13 cellular contexts compared by ENCODE assay signal in the genomic region with DNA sequence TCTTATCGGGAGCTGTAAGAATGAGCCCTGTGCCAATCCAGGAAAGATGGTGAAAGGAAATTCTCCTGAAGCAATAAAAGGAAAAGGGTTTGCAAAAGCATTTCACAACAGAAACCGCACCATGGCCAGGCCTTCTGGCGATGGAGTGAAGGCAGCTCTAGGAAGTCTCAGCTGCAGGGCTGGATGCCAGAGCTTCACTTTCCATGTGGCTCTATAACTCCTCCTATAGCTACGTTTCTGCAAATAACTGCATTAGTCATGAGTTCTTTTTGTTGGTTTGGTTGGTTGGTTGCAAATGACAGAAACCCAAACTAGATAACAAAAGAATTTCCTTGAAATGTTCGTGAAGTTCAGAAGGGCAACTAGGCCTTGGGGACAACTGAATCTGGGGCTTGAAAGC.
DNase-seq lines count a peak whose midpoint lies in the region; ATAC-seq, FAIRE-seq and TF ChIP-seq lines count a peak whose summit lies in the region.
"Had no signal": no experiment of that assay in that cellular context is flagged by ENCODE, and none has a peak within 500 bp of the region (broad histone marks: within the 10 kb centered on the region; RNA-seq: fewer than 3 reads in every experiment).

No MANE protein-coding gene starts in this region.

- CTCF ChIA-PET in activated CD8-positive, alpha-beta T cell treated with anti-CD3 and anti-CD28 coated beads for 36 hours (lab: Charles Lee): interaction anchor here (0.9 to 2.5 kb wide), 9 partner anchors 11 to 295 kb away, joined by 3 to 11 read pairs (median 4); no protein-coding TSS in a partner anchor
- CTCF ChIA-PET in activated CD8-positive, alpha-beta T cell treated with anti-CD3 and anti-CD28 coated beads, Interleukin-2, amount 10 ng/mL, durations not matched to agents 7 days and 5 days (lab: Charles Lee): interaction anchor here (0.6 to 4.6 kb wide), 8 partner anchors 40 to 434 kb away, joined by 3 to 32 read pairs (median 6); no protein-coding TSS in a partner anchor

- ATAC-seq in activated CD8-positive, alpha-beta T cell treated with anti-CD3 and anti-CD28 coated beads for 36 hours: peak; percentile 17
- ATAC-seq in activated CD8-positive, alpha-beta T cell treated with anti-CD3 and anti-CD28 coated beads, Interleukin-2, amount 10 ng/mL, durations not matched to agents 7 days and 5 days: no peak
- no peak for ATAC-seq in HG02623 (IDR thresholded peaks at IDR 0.05; ENCODE audit: unreplicated experiment)

- H3K27me3 ChIP-seq in smooth muscle cell (ENCODE audit: low read depth) (no peaks in the 10 kb centered on the region), thyroid gland (no peaks in the 10 kb centered on the region)
- H3K27me3 ChIP-seq: SJCRH30, tibial nerve had no signal

- FAIRE-seq in RCC 7860 (lab: Jason Lieb, UNC): no peak

- intact Hi-C loops in activated CD8-positive, alpha-beta T cell treated with anti-CD3 and anti-CD28 coated beads for 36 hours (cut with micrococcal nuclease): loop anchor here (5.0 kb wide), 2 partner anchors 86 to 181 kb away; a partner anchor contains a TSS
- intact Hi-C loops in thyroid gland (cut with DNase I): loop anchor here (10.0 kb wide), 2 partner anchors 83 to 433 kb away; a partner anchor contains a TSS
- intact Hi-C loops in posterior vena cava (cut with DNase I): loop anchor here (5.0 to 10.0 kb wide), 3 partner anchors 196 to 433 kb away; no protein-coding TSS in a partner anchor

- no peaks in the 10 kb centered on the region for H4K20me1 ChIP-seq in smooth muscle cell (ENCODE audit: low read depth)

- peaks cover 10% of the 10 kb centered on the region for H3K4me1 Mint-ChIP-seq in activated CD8-positive, alpha-beta T cell treated with anti-CD3 and anti-CD28 coated beads for 36 hours (ENCODE audit: low read depth)
- H3K4me1 Mint-ChIP-seq in activated CD8-positive, alpha-beta T cell treated with anti-CD3 and anti-CD28 coated beads, Interleukin-2, amount 10 ng/mL, durations not matched to agents 7 days and 5 days (ENCODE audit: low read depth): peaks cover 19% of the 10 kb centered on the region

- H3K9ac ChIP-seq in smooth muscle cell (ENCODE audit: low read depth): no peak overlapping the region

- 28% methylated on average over 5 of the region's 5 CpGs for WGBS in smooth muscle cell (ENCODE audit: low lambda C conversion rate)
- 75 to 79% methylated on average over 5 of the region's 5 CpGs for WGBS in thyroid gland, 2 donors

- no peak overlapping the region for H3K4me2 ChIP-seq in smooth muscle cell

- no peak overlapping the region for H3K27ac Mint-ChIP-seq in activated CD8-positive, alpha-beta T cell treated with anti-CD3 and anti-CD28 coated beads for 36 hours
- no peak overlapping the region for H3K27ac Mint-ChIP-seq in activated CD8-positive, alpha-beta T cell treated with anti-CD3 and anti-CD28 coated beads, Interleukin-2, amount 10 ng/mL, durations not matched to agents 7 days and 5 days

- no peaks in the 10 kb centered on the region for H3K79me2 ChIP-seq in smooth muscle cell (ENCODE audit: low read depth)

- no peaks in the 10 kb centered on the region for H3K36me3 Mint-ChIP-seq in activated CD8-positive, alpha-beta T cell treated with anti-CD3 and anti-CD28 coated beads for 36 hours (ENCODE audit: low read depth)
- no peaks in the 10 kb centered on the region for H3K36me3 Mint-ChIP-seq in activated CD8-positive, alpha-beta T cell treated with anti-CD3 and anti-CD28 coated beads, Interleukin-2, amount 10 ng/mL, durations not matched to agents 7 days and 5 days (ENCODE audit: low read depth)

- H3F3A ChIP-seq in smooth muscle cell (ENCODE audit: low read depth): no peaks in the 10 kb centered on the region

- H3K36me3 ChIP-seq in smooth muscle cell (ENCODE audit: low read depth) (no peaks in the 10 kb centered on the region), thyroid gland (no peaks in the 10 kb centered on the region)
- H3K36me3 ChIP-seq: SJCRH30, tibial nerve had no signal

- no peak for TF ChIP-seq CTCF in activated CD8-positive, alpha-beta T cell treated with anti-CD3 and anti-CD28 coated beads for 36 hours (IDR thresholded peaks at IDR 0.05)
- TF ChIP-seq CTCF in epithelial cell of esophagus (IDR thresholded peaks at IDR 0.05; ENCODE audit: insufficient read depth, low read depth, low read length, missing control alignments) (no peak), smooth muscle cell (IDR thresholded peaks at IDR 0.05; ENCODE audit: borderline replicate concordance, insufficient read depth, poor library complexity, severe bottlenecking) (no peak), thyroid gland (IDR thresholded peaks at IDR 0.05) (no peak)

- no peak for DNase-seq in activated CD8-positive, alpha-beta T cell treated with anti-CD3 and anti-CD28 coated beads for 36 hours
- no peak for DNase-seq in activated CD8-positive, alpha-beta T cell treated with anti-CD3 and anti-CD28 coated beads, Interleukin-2, amount 10 ng/mL, durations not matched to agents 7 days and 5 days
- peak; percentile 46 for DNase-seq in RCC 7860 (ENCODE audit: low spot score)
- peak; percentile 82 for DNase-seq in epithelial cell of esophagus (ENCODE audit: low read depth)
- no peak for DNase-seq in smooth muscle cell (lab: John Stamatoyannopoulos, UW; ENCODE audit: unreplicated experiment)
- no peak for DNase-seq in thyroid gland
- DNase-seq in posterior vena cava (ENCODE audit: low spot score): no peak
- DNase-seq: NCI-H1694; SJCRH30; stimulated activated CD4-positive, alpha-beta T cell treated with anti-CD3 and anti-CD28 coated beads, Interleukin-4, amount 100 ng/mL, for 4 hours had no signal

- no peaks in the 10 kb centered on the region for H3K27me3 Mint-ChIP-seq in activated CD8-positive, alpha-beta T cell treated with anti-CD3 and anti-CD28 coated beads for 36 hours
- no peaks in the 10 kb centered on the region for H3K27me3 Mint-ChIP-seq in activated CD8-positive, alpha-beta T cell treated with anti-CD3 and anti-CD28 coated beads, Interleukin-2, amount 10 ng/mL, durations not matched to agents 7 days and 5 days (ENCODE audit: low read depth)

- no peak overlapping the region for H3K4me3 Mint-ChIP-seq in activated CD8-positive, alpha-beta T cell treated with anti-CD3 and anti-CD28 coated beads for 36 hours
- H3K4me3 Mint-ChIP-seq in activated CD8-positive, alpha-beta T cell treated with anti-CD3 and anti-CD28 coated beads, Interleukin-2, amount 10 ng/mL, durations not matched to agents 7 days and 5 days: no peak overlapping the region
- H3K4me3 Mint-ChIP-seq: neural crest cell had no signal

- no peaks in the 10 kb centered on the region for H3K9me3 Mint-ChIP-seq in activated CD8-positive, alpha-beta T cell treated with anti-CD3 and anti-CD28 coated beads for 36 hours
- H3K9me3 Mint-ChIP-seq in activated CD8-positive, alpha-beta T cell treated with anti-CD3 and anti-CD28 coated beads, Interleukin-2, amount 10 ng/mL, durations not matched to agents 7 days and 5 days (ENCODE audit: insufficient read depth): no peaks in the 10 kb centered on the region
- H3K9me3 Mint-ChIP-seq: neural crest cell had no signal

- no peak overlapping the region for H2AFZ ChIP-seq in smooth muscle cell (ENCODE audit: low read depth)

- H3K4me3 ChIP-seq in epithelial cell of esophagus (ENCODE audit: low read length) (no peak overlapping the region), smooth muscle cell (no peak overlapping the region), thyroid gland (replicated peaks in 1 of 3) (no peak overlapping the region)
- H3K4me3 ChIP-seq: SJCRH30, tibial nerve had no signal

- H3K9me3 ChIP-seq in smooth muscle cell (replicated peaks; ENCODE audit: low read depth): no peaks in the 10 kb centered on the region
- H3K9me3 ChIP-seq in thyroid gland: no peaks in the 10 kb centered on the region
- H3K9me3 ChIP-seq: SJCRH30, tibial nerve had no signal

- peak overlapping the region; percentile 45 for H3K27ac ChIP-seq in smooth muscle cell (ENCODE audit: low read depth)
- no peak overlapping the region for H3K27ac ChIP-seq in thyroid gland
- H3K27ac ChIP-seq: SJCRH30, tibial nerve had no signal

- no peaks in the 10 kb centered on the region for H3K4me1 ChIP-seq in smooth muscle cell (ENCODE audit: low read depth)
- H3K4me1 ChIP-seq in thyroid gland: peaks cover 0 to 6% of the 10 kb centered on the region in 2 donors
- H3K4me1 ChIP-seq: SJCRH30 had no signal

- TF ChIP-seq POLR2A in thyroid gland (IDR thresholded peaks at IDR 0.05): no peak

- POLR2A ChIA-PET in activated CD8-positive, alpha-beta T cell treated with anti-CD3 and anti-CD28 coated beads for 36 hours (lab: Charles Lee): no interaction called here
- POLR2A ChIA-PET in activated CD8-positive, alpha-beta T cell treated with anti-CD3 and anti-CD28 coated beads, Interleukin-2, amount 10 ng/mL, durations not matched to agents 7 days and 5 days (lab: Charles Lee): no interaction called here

Comparison
In these comparisons a context has a peak if more than half of its experiments do, and no peak if none do; other contexts are left out.
1. DNase-seq: peak in RCC 7860 (single experiment) and epithelial cell of esophagus (single experiment); none in activated CD8-positive, alpha-beta T cell treated with anti-CD3 and anti-CD28 coated beads for 36 hours (single experiment), activated CD8-positive, alpha-beta T cell treated with anti-CD3 and anti-CD28 coated beads, Interleukin-2, amount 10 ng/mL, durations not matched to agents 7 days and 5 days (single experiment), smooth muscle cell (single experiment), thyroid gland (0 of 2) and posterior vena cava (single experiment).